ENCODE assay signal across 3 cellular contexts in the genomic region with DNA sequence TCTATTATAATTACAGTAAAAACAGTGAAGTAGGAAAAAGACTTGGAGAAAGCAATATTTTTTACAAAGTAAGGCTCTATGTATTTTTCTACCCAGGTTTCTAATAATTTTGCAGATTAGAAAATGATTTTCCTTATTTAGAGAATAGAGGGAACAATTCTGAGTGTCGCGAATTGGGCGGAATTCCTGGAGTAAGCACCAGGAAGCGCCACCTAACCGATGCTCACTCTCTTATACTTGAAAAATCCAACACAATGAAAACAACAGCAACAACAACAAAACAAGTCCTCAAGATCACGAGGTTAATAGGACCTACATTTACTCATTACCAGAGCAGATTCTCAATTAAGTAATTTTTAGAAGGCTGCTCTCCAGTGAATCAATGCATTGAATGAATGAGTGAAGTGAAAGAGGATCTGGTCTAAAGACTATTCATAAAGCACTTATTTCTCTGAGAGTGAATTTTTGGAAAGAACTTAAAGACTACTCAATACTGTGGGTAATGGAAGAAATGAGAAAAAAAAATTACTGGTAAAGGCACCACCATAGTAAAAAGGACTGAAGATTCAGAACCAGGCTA.
TF ChIP-seq lines count a peak whose summit lies in the region.

No MANE protein-coding gene starts in this region.

TF ChIP-seq in GM23338, 12 proteins besides CTCF, POLR2A, EP300 and RAD21:
- TF ChIP-seq EZH2phosphoT487 (IDR thresholded peaks at IDR 0.05; ENCODE audit: unreplicated experiment) (no peak), STAT1 (IDR thresholded peaks at IDR 0.05; ENCODE audit: unreplicated experiment) (no peak), JUNB (IDR thresholded peaks at IDR 0.05; ENCODE audit: unreplicated experiment) (no peak), POLR2AphosphoS5 (IDR thresholded peaks at IDR 0.05; ENCODE audit: low read depth) (no peak), NANOG (IDR thresholded peaks at IDR 0.05; ENCODE audit: borderline replicate concordance) (no peak), ZNF331 (CRISPR knock-in tag; IDR thresholded peaks at IDR 0.05; ENCODE audit: low read depth) (no peak)
- TF ChIP-seq, protein P1, sequence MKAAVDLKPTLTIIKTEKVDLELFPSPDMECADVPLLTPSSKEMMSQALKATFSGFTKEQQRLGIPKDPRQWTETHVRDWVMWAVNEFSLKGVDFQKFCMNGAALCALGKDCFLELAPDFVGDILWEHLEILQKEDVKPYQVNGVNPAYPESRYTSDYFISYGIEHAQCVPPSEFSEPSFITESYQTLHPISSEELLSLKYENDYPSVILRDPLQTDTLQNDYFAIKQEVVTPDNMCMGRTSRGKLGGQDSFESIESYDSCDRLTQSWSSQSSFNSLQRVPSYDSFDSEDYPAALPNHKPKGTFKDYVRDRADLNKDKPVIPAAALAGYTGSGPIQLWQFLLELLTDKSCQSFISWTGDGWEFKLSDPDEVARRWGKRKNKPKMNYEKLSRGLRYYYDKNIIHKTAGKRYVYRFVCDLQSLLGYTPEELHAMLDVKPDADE (IDR thresholded peaks at IDR 0.05), result no peak
- TF ChIP-seq, protein P2, sequence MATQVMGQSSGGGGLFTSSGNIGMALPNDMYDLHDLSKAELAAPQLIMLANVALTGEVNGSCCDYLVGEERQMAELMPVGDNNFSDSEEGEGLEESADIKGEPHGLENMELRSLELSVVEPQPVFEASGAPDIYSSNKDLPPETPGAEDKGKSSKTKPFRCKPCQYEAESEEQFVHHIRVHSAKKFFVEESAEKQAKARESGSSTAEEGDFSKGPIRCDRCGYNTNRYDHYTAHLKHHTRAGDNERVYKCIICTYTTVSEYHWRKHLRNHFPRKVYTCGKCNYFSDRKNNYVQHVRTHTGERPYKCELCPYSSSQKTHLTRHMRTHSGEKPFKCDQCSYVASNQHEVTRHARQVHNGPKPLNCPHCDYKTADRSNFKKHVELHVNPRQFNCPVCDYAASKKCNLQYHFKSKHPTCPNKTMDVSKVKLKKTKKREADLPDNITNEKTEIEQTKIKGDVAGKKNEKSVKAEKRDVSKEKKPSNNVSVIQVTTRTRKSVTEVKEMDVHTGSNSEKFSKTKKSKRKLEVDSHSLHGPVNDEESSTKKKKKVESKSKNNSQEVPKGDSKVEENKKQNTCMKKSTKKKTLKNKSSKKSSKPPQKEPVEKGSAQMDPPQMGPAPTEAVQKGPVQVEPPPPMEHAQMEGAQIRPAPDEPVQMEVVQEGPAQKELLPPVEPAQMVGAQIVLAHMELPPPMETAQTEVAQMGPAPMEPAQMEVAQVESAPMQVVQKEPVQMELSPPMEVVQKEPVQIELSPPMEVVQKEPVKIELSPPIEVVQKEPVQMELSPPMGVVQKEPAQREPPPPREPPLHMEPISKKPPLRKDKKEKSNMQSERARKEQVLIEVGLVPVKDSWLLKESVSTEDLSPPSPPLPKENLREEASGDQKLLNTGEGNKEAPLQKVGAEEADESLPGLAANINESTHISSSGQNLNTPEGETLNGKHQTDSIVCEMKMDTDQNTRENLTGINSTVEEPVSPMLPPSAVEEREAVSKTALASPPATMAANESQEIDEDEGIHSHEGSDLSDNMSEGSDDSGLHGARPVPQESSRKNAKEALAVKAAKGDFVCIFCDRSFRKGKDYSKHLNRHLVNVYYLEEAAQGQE (IDR thresholded peaks at IDR 0.05; ENCODE audit: unreplicated experiment), result no peak

TF ChIP-seq in GM12878, 131 proteins besides CTCF, POLR2A, EP300 and RAD21:
- TF ChIP-seq, protein P3, sequence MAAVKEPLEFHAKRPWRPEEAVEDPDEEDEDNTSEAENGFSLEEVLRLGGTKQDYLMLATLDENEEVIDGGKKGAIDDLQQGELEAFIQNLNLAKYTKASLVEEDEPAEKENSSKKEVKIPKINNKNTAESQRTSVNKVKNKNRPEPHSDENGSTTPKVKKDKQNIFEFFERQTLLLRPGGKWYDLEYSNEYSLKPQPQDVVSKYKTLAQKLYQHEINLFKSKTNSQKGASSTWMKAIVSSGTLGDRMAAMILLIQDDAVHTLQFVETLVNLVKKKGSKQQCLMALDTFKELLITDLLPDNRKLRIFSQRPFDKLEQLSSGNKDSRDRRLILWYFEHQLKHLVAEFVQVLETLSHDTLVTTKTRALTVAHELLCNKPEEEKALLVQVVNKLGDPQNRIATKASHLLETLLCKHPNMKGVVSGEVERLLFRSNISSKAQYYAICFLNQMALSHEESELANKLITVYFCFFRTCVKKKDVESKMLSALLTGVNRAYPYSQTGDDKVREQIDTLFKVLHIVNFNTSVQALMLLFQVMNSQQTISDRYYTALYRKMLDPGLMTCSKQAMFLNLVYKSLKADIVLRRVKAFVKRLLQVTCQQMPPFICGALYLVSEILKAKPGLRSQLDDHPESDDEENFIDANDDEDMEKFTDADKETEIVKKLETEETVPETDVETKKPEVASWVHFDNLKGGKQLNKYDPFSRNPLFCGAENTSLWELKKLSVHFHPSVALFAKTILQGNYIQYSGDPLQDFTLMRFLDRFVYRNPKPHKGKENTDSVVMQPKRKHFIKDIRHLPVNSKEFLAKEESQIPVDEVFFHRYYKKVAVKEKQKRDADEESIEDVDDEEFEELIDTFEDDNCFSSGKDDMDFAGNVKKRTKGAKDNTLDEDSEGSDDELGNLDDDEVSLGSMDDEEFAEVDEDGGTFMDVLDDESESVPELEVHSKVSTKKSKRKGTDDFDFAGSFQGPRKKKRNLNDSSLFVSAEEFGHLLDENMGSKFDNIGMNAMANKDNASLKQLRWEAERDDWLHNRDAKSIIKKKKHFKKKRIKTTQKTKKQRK (IDR thresholded peaks at IDR 0.05; ENCODE audit: low read depth, low read length), result no peak
- TF ChIP-seq ZNF24 (IDR thresholded peaks at IDR 0.05), result peak; percentile 96
TF ChIP-seq in GM12878: peak in this region for 1.

TF ChIP-seq in H1, 55 proteins besides CTCF, POLR2A, EP300 and RAD21:
- TF ChIP-seq RFX5 (IDR thresholded peaks at IDR 0.05; ENCODE audit: borderline replicate concordance, low read depth, low read length) (no peak), ZNF274 (IDR thresholded peaks at IDR 0.05; ENCODE audit: borderline replicate concordance, extremely low read depth, low read length) (no peak)
